19 cellular contexts compared by ENCODE assay signal in genomic region chr5:51185985-51186384, GRCh38.
A peak's percentile ranks its signal among the peaks of the same experiment; 100 is the strongest.
DNase-seq lines count a peak whose midpoint lies in the region; ATAC-seq, FAIRE-seq and TF ChIP-seq lines count a peak whose summit lies in the region.
"Had no signal": no experiment of that assay in that cellular context is flagged by ENCODE, and none has a peak within 500 bp of the region (broad histone marks: within the 10 kb centered on the region; RNA-seq: fewer than 3 reads in every experiment).

No MANE protein-coding gene starts in this region.

- FAIRE-seq in GM12891 (lab: Jason Lieb, UNC), result no peak
- FAIRE-seq: GM12878, K562 had no signal

- no peak overlapping the region for H4K5ac ChIP-seq in mesendoderm (ENCODE audit: low read length)

- no peak overlapping the region for H2BK120ac ChIP-seq in mesendoderm (ENCODE audit: low read depth, low read length)

- H3K4me2 ChIP-seq in SK-N-SH (no peak overlapping the region), mesendoderm (ENCODE audit: low read length) (no peak overlapping the region)
- H3K4me2 ChIP-seq: PC-9 had no signal

- CTCF ChIA-PET in SK-N-SH (lab: Yijun Ruan, JAX), result interaction anchor here (0.8 to 4.7 kb wide), 9 partner anchors 9 to 821 kb away, joined by 3 to 54 read pairs (median 6); no protein-coding TSS in a partner anchor

- no peak overlapping the region for H2BK15ac ChIP-seq in mesendoderm (replicated peaks; ENCODE audit: low read depth)

- H3K4me1 ChIP-seq in SK-N-SH (ENCODE audit: control insufficient read depth in 1 of 2, insufficient read depth in 2 of 2, low read depth in 1 of 2, low read length in 1 of 2) (peaks cover 0 to 20% of the 10 kb centered on the region in 2 experiments; a peak in 2 of 4 replicates), mesendoderm (ENCODE audit: control insufficient read depth, low read depth, low read length) (no peaks in the 10 kb centered on the region)

- H3K9ac ChIP-seq in SK-N-SH (no peak overlapping the region), mesendoderm (ENCODE audit: low read length) (no peak overlapping the region)

- H3K4ac ChIP-seq in mesendoderm (ENCODE audit: low read depth, low read length), result no peak overlapping the region

- peak; percentile 64 for TF ChIP-seq RAD21 in SK-N-SH (IDR thresholded peaks at IDR 0.05; ENCODE audit: low read length)

- H3K79me1 ChIP-seq in mesendoderm (ENCODE audit: low read length), result no peaks in the 10 kb centered on the region

- no peak for TF ChIP-seq CTCF in SK-N-SH (IDR thresholded peaks at IDR 0.05)

- H3K4me3 ChIP-seq in SK-N-SH (ENCODE audit: low read depth in 2 of 2, low read length in 1 of 2) (no peak overlapping the region), mesendoderm (ENCODE audit: low read length) (no peak overlapping the region)
- H3K4me3 ChIP-seq: GM12878, K562, PC-9, SK-N-MC had no signal

- no peaks in the 10 kb centered on the region for H3F3A ChIP-seq in SK-N-SH (replicated peaks; ENCODE audit: insufficient read depth)

- H3K79me2 ChIP-seq in SK-N-SH (ENCODE audit: insufficient read depth) (no peaks in the 10 kb centered on the region), mesendoderm (ENCODE audit: control insufficient read depth, insufficient read depth, low read length) (no peaks in the 10 kb centered on the region)

- no peak overlapping the region for H4K8ac ChIP-seq in mesendoderm (ENCODE audit: low read depth, low read length)

- no peak overlapping the region for H2BK5ac ChIP-seq in mesendoderm (ENCODE audit: low read length)

- H3K18ac ChIP-seq in mesendoderm (ENCODE audit: low read length), result no peak overlapping the region

- no peak overlapping the region for H2AK5ac ChIP-seq in mesendoderm (ENCODE audit: low read length)

- no peaks in the 10 kb centered on the region for H3K36me3 ChIP-seq in SK-N-SH (replicated peaks in 1 of 2; ENCODE audit: control insufficient read depth in 1 of 2, insufficient read depth in 2 of 2, low read length in 1 of 2)
- no peaks in the 10 kb centered on the region for H3K36me3 ChIP-seq in mesendoderm (ENCODE audit: control insufficient read depth, insufficient read depth, low read length)

- no peaks in the 10 kb centered on the region for H3K9me2 ChIP-seq in SK-N-SH

- H3K9me3 ChIP-seq in SK-N-SH, result no peaks in the 10 kb centered on the region

- H3K27me3 ChIP-seq in SK-N-SH (ENCODE audit: insufficient read depth) (no peaks in the 10 kb centered on the region), mesendoderm (ENCODE audit: insufficient read depth, low read length, poor library complexity) (no peaks in the 10 kb centered on the region)

- DNase-seq in NCI-H146 (lab: John Stamatoyannopoulos, UW), result peak; percentile 82
- peak; percentile 99 for DNase-seq in NCI-H69 (lab: John Stamatoyannopoulos, UW)
- peak; percentile 41 for DNase-seq in SK-N-SH
- DNase-seq in mesendoderm, result peak; percentile 44
- no peak for DNase-seq in anterior cingulate cortex (lab: John Stamatoyannopoulos, UW)
- DNase-seq in GM12891 (ENCODE audit: insufficient read length, low spot score), result no peak
- DNase-seq: AML-193, DMS153, NCI-H1092 treated with DMSO at 0.1 percent for 48 hours, NCI-H1694, NCI-H2081 treated with DMSO at 0.1 percent for 48 hours, NCI-H774, PC-9, T-helper 1 cell, T-helper 9 cell had no signal

- POLR2A ChIA-PET in SK-N-SH (lab: Yijun Ruan, JAX), result interaction anchor here (0.9 to 4.3 kb wide), 6 partner anchors 185 to 222 kb away, joined by 3 to 46 read pairs (median 6); partner anchors contain the start of gene ISL1

- H3K56ac ChIP-seq in mesendoderm (ENCODE audit: low read length), result no peak overlapping the region

- H4K20me1 ChIP-seq in SK-N-SH (ENCODE audit: insufficient read depth), result no peaks in the 10 kb centered on the region

- ATAC-seq in HG03520 (IDR thresholded peaks at IDR 0.05; ENCODE audit: unreplicated experiment), result no peak
- ATAC-seq: GM12878, K562 had no signal

- H3K23ac ChIP-seq in mesendoderm (ENCODE audit: low read length), result no peak overlapping the region

- 8% methylated on average over 3 of the region's 3 CpGs for WGBS in SK-N-SH (ENCODE audit: low lambda C conversion rate)
- no CpG with 5 or more reads among the region's 3 CpGs for WGBS in mesendoderm (ENCODE audit: extremely low coverage, insufficient coverage, low lambda C conversion rate)

- H3K27ac ChIP-seq in SK-N-SH (ENCODE audit: low read depth in 2 of 2, low read length in 1 of 2) (peak overlapping the region in 1 of 2 experiments; percentile 98; a peak in 2 of 4 replicates), mesendoderm (ENCODE audit: low read depth, low read length) (no peak overlapping the region)
- H3K27ac ChIP-seq: PC-9, SK-N-MC had no signal

- TF ChIP-seq EP300 in SK-N-SH (IDR thresholded peaks at IDR 0.05; ENCODE audit: borderline replicate concordance in 1 of 2, low read depth in 1 of 2, low read length in 1 of 2), result peak in 1 of 2 experiments; percentile 98; a peak in 2 of 4 replicates

- no peak overlapping the region for H2AFZ ChIP-seq in SK-N-SH (ENCODE audit: low read depth)
- H2AFZ ChIP-seq: PC-9 had no signal

- no peak for TF ChIP-seq POLR2A in GM12891 (IDR thresholded peaks at IDR 0.05; ENCODE audit: low read depth, low read length)

TF ChIP-seq in SK-N-SH, 30 proteins besides CTCF, POLR2A, EP300 and RAD21 (continues in another document):
- TF ChIP-seq RCOR1 (IDR thresholded peaks at IDR 0.05; ENCODE audit: low read length) (peak; percentile 99), TCF12 (IDR thresholded peaks at IDR 0.05) (peak; percentile 30), GATA2 (CRISPR knock-in tag; IDR thresholded peaks at IDR 0.05) (peak; percentile 81), TEAD4 (IDR thresholded peaks at IDR 0.05; ENCODE audit: borderline replicate concordance, insufficient read depth) (peak; percentile 17; the same call in 1 of the 2 replicates), RXRA (IDR thresholded peaks at IDR 0.05; ENCODE audit: borderline replicate concordance, low read depth) (no peak), REST (IDR thresholded peaks at IDR 0.05; ENCODE audit: low read depth, low read length) (no peak), MXI1 (IDR thresholded peaks at IDR 0.05; ENCODE audit: low read depth, low read length) (peak; percentile 97), CHD2 (IDR thresholded peaks at IDR 0.05; ENCODE audit: low read length, partially characterized antibody) (peak; percentile 85)

TF ChIP-seq in GM12891, 5 proteins besides CTCF, POLR2A, EP300 and RAD21:
- no peak for TF ChIP-seq SPI1 (IDR thresholded peaks at IDR 0.05; ENCODE audit: low read depth, low read length)
- no peak for TF ChIP-seq POLR2AphosphoS5 (IDR thresholded peaks at IDR 0.05; ENCODE audit: low read depth, low read length)
- TF ChIP-seq PAX5 (IDR thresholded peaks at IDR 0.05; ENCODE audit: insufficient read depth, low read length, severe bottlenecking), result no peak
- TF ChIP-seq POU2F2 (IDR thresholded peaks at IDR 0.05; ENCODE audit: low read depth, low read length), result no peak
- no peak for TF ChIP-seq TAF1 (IDR thresholded peaks at IDR 0.05; ENCODE audit: low read depth, low read length)

Comparison
In these comparisons a context has a peak if more than half of its experiments do, and no peak if none do; other contexts are left out.
1. DNase-seq: peak in NCI-H146 (single experiment), NCI-H69 (single experiment), SK-N-SH (single experiment) and mesendoderm (single experiment); none in anterior cingulate cortex (0 of 58) and GM12891 (single experiment).